In the genomic region with DNA sequence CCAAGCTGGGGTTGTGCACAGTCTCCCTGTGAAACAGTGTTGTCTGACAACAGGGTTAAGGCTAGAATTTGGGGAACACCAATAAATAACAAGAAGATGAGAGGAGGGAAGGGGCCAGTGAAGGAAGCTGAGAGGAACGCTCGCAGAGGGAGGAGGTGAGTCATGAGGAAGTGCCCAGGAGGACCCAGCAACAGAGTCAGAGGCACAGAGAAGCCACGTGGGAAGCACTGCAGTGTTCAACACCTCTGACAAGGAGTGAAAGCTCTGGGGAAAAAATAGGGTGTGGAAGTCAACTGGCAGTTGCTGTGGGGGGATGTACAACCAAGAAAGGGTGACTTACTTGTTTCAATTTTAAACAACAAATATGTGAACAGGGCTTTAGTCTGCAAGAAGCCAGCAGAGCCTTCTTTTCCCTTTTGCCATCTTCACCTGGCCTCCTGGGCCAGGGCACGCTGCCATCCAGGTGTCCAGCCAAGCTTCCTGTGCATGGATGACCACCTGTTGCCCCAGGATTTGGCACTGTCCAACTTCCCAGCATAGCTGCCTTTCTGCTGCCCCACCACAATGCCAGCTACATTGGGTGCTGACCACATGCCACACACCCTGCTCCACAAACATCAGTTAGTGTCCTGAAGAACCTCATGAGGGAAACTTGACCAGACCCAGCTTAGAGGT, we compare ENCODE assay signal across 1 cellular context.
TF ChIP-seq lines count a peak whose summit lies in the region.

No MANE protein-coding gene starts in this region.

TF ChIP-seq in GM23338, 12 proteins besides CTCF, POLR2A, EP300 and RAD21 (continued from another document):
- TF ChIP-seq, protein P1, sequence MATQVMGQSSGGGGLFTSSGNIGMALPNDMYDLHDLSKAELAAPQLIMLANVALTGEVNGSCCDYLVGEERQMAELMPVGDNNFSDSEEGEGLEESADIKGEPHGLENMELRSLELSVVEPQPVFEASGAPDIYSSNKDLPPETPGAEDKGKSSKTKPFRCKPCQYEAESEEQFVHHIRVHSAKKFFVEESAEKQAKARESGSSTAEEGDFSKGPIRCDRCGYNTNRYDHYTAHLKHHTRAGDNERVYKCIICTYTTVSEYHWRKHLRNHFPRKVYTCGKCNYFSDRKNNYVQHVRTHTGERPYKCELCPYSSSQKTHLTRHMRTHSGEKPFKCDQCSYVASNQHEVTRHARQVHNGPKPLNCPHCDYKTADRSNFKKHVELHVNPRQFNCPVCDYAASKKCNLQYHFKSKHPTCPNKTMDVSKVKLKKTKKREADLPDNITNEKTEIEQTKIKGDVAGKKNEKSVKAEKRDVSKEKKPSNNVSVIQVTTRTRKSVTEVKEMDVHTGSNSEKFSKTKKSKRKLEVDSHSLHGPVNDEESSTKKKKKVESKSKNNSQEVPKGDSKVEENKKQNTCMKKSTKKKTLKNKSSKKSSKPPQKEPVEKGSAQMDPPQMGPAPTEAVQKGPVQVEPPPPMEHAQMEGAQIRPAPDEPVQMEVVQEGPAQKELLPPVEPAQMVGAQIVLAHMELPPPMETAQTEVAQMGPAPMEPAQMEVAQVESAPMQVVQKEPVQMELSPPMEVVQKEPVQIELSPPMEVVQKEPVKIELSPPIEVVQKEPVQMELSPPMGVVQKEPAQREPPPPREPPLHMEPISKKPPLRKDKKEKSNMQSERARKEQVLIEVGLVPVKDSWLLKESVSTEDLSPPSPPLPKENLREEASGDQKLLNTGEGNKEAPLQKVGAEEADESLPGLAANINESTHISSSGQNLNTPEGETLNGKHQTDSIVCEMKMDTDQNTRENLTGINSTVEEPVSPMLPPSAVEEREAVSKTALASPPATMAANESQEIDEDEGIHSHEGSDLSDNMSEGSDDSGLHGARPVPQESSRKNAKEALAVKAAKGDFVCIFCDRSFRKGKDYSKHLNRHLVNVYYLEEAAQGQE (IDR thresholded peaks at IDR 0.05; ENCODE audit: unreplicated experiment) = no peak
- TF ChIP-seq ZNF331 (CRISPR knock-in tag; IDR thresholded peaks at IDR 0.05; ENCODE audit: low read depth) = no peak
